11 cellular contexts compared by ENCODE assay signal in genomic region chr2:190891370-190891769, GRCh38. TPM values are rescaled to one million over a fixed set of nuclear protein-coding genes. Genes with fewer than 3 reads are reported as not detected.
DNase-seq lines count a peak whose midpoint lies in the region; ATAC-seq and TF ChIP-seq lines count a peak whose summit lies in the region.
"Had no signal": no experiment of that assay in that cellular context is flagged by ENCODE, and none has a peak within 500 bp of the region (broad histone marks: within the 10 kb centered on the region; RNA-seq: fewer than 3 reads in every experiment).

No MANE protein-coding gene starts in this region.

- no peak overlapping the region for H2BK12ac ChIP-seq in mesenchymal stem cell (ENCODE audit: low read length in 2 of 2)

- H3K18ac ChIP-seq in mesenchymal stem cell (ENCODE audit: low read depth in 1 of 2, low read length in 2 of 2): no peak overlapping the region

- intact Hi-C loops in activated CD4-positive, alpha-beta memory T cell treated with anti-CD3 and anti-CD28 coated beads for 36 hours (cut with micrococcal nuclease): no loop called here

- no peaks in the 10 kb centered on the region for H3K79me1 ChIP-seq in mesenchymal stem cell (replicated peaks; ENCODE audit: low read length, poor library complexity, severe bottlenecking)

- H3K27me3 ChIP-seq in OCI-LY3 (ENCODE audit: low read depth, low read length) (no peaks in the 10 kb centered on the region), skeletal muscle satellite cell (ENCODE audit: control insufficient read depth, insufficient read depth, low read length) (no peaks in the 10 kb centered on the region), mesenchymal stem cell (ENCODE audit: control insufficient read depth in 1 of 2, insufficient read depth in 1 of 2, low read length in 2 of 2) (no peaks in the 10 kb centered on the region)

- H3K4ac ChIP-seq in mesenchymal stem cell (ENCODE audit: low read depth in 1 of 2, low read length in 2 of 2): no peak overlapping the region

- peaks cover 34% of the 10 kb centered on the region for H3K36me3 ChIP-seq in OCI-LY3 (replicated peaks; ENCODE audit: low read depth, low read length)
- H3K36me3 ChIP-seq in skeletal muscle satellite cell (ENCODE audit: insufficient read depth, low read length): peaks cover 30% of the 10 kb centered on the region
- H3K36me3 ChIP-seq in mesenchymal stem cell (ENCODE audit: control insufficient read depth in 1 of 2, insufficient read depth in 2 of 2, low read depth in 1 of 2, low read length in 2 of 2): peaks cover 0 to 30% of the 10 kb centered on the region in 2 experiments

- no peak overlapping the region for H4K8ac ChIP-seq in mesenchymal stem cell (ENCODE audit: low read length)

- H3K4me3 ChIP-seq in OCI-LY3 (ENCODE audit: low read length) (peak overlapping the region; percentile 57), skeletal muscle satellite cell (ENCODE audit: low read length) (no peak overlapping the region), mesenchymal stem cell (ENCODE audit: insufficient read depth in 1 of 2, low read depth in 1 of 2, low read length in 2 of 2) (no peak overlapping the region)

- no peak overlapping the region for H3K23ac ChIP-seq in mesenchymal stem cell (ENCODE audit: low read length in 2 of 2)

- no peaks in the 10 kb centered on the region for H3K9me3 ChIP-seq in OCI-LY3 (ENCODE audit: insufficient read depth, low read length)
- no peaks in the 10 kb centered on the region for H3K9me3 ChIP-seq in skeletal muscle satellite cell (replicated peaks; ENCODE audit: low read length)
- no peaks in the 10 kb centered on the region for H3K9me3 ChIP-seq in mesenchymal stem cell (ENCODE audit: control insufficient read depth, low read length)

- H4K20me1 ChIP-seq in OCI-LY3 (ENCODE audit: insufficient read depth, low read length): peaks cover 78% of the 10 kb centered on the region

- H3K36me3 Mint-ChIP-seq in activated CD4-positive, alpha-beta memory T cell treated with anti-CD3 and anti-CD28 coated beads for 36 hours: peaks cover 27% of the 10 kb centered on the region
- peaks cover 42% of the 10 kb centered on the region for H3K36me3 Mint-ChIP-seq in activated CD4-positive, alpha-beta memory T cell treated with anti-CD3 and anti-CD28 coated beads, Interleukin-2, amount 10 ng/mL, durations not matched to agents 7 days and 5 days (ENCODE audit: low read depth)

- peaks cover 63% of the 10 kb centered on the region for H3K4me1 Mint-ChIP-seq in activated CD4-positive, alpha-beta memory T cell treated with anti-CD3 and anti-CD28 coated beads for 36 hours (ENCODE audit: low read depth)
- H3K4me1 Mint-ChIP-seq in activated CD4-positive, alpha-beta memory T cell treated with anti-CD3 and anti-CD28 coated beads, Interleukin-2, amount 10 ng/mL, durations not matched to agents 7 days and 5 days: peaks cover 55% of the 10 kb centered on the region

- peak overlapping the region; percentile 9 for H3K27ac Mint-ChIP-seq in activated CD4-positive, alpha-beta memory T cell treated with anti-CD3 and anti-CD28 coated beads for 36 hours
- no peak overlapping the region for H3K27ac Mint-ChIP-seq in activated CD4-positive, alpha-beta memory T cell treated with anti-CD3 and anti-CD28 coated beads, Interleukin-2, amount 10 ng/mL, durations not matched to agents 7 days and 5 days
- H3K27ac Mint-ChIP-seq: progenitor cell of endocrine pancreas had no signal

- no peak overlapping the region for H4K91ac ChIP-seq in mesenchymal stem cell (ENCODE audit: low read length)

- H3K4me1 ChIP-seq in OCI-LY3 (ENCODE audit: low read length): peaks cover 64% of the 10 kb centered on the region
- H3K4me1 ChIP-seq in skeletal muscle satellite cell (ENCODE audit: control insufficient read depth, insufficient read depth, low read length): peaks cover 29% of the 10 kb centered on the region
- H3K4me1 ChIP-seq in mesenchymal stem cell (ENCODE audit: control insufficient read depth, insufficient read depth, low read depth, low read length): no peaks in the 10 kb centered on the region

- peak overlapping the region; percentile 52 for H3K9ac ChIP-seq in OCI-LY3 (ENCODE audit: low read length)
- H3K9ac ChIP-seq in skeletal muscle satellite cell (ENCODE audit: low read depth, low read length): peak overlapping the region; percentile 17
- no peak overlapping the region for H3K9ac ChIP-seq in mesenchymal stem cell (ENCODE audit: low read length)

- no peak overlapping the region for H2BK120ac ChIP-seq in mesenchymal stem cell (ENCODE audit: low read depth, low read length)

- DNase-seq in activated CD4-positive, alpha-beta memory T cell treated with anti-CD3 and anti-CD28 coated beads for 36 hours: no peak
- DNase-seq in activated CD4-positive, alpha-beta memory T cell treated with anti-CD3 and anti-CD28 coated beads, Interleukin-2, amount 10 ng/mL, durations not matched to agents 7 days and 5 days: no peak
- no peak for DNase-seq in HT-29 (ENCODE audit: low spot score)
- no peak for DNase-seq in mesenchymal stem cell
- DNase-seq in NCI-H1436 (lab: John Stamatoyannopoulos, UW): no peak
- DNase-seq: NCI-H524 treated with DMSO at 0.1 percent for 48 hours, trophoblast cell had no signal

- H3K79me2 ChIP-seq in OCI-LY3 (ENCODE audit: low read length): peaks cover 100% of the 10 kb centered on the region

- H2BK15ac ChIP-seq in mesenchymal stem cell (ENCODE audit: low read depth, poor library complexity, severe bottlenecking): no peak overlapping the region

- CTCF ChIA-PET in activated CD4-positive, alpha-beta memory T cell treated with anti-CD3 and anti-CD28 coated beads for 36 hours (lab: Charles Lee): no interaction called here
- CTCF ChIA-PET in activated CD4-positive, alpha-beta memory T cell treated with anti-CD3 and anti-CD28 coated beads, Interleukin-2, amount 10 ng/mL, durations not matched to agents 7 days and 5 days (lab: Charles Lee): interaction anchor here (1.0 to 1.4 kb wide), 2 partner anchors 8 to 41 kb away, joined by 3 to 4 read pairs; no protein-coding TSS in a partner anchor

- ATAC-seq in HG02678 (IDR thresholded peaks at IDR 0.05; ENCODE audit: unreplicated experiment): peak; percentile 58

- H3K14ac ChIP-seq in mesenchymal stem cell (ENCODE audit: low read length in 2 of 2): no peak overlapping the region

- H3K27me3 Mint-ChIP-seq in activated CD4-positive, alpha-beta memory T cell treated with anti-CD3 and anti-CD28 coated beads for 36 hours: no peaks in the 10 kb centered on the region
- H3K27me3 Mint-ChIP-seq in activated CD4-positive, alpha-beta memory T cell treated with anti-CD3 and anti-CD28 coated beads, Interleukin-2, amount 10 ng/mL, durations not matched to agents 7 days and 5 days: no peaks in the 10 kb centered on the region
- H3K27me3 Mint-ChIP-seq: progenitor cell of endocrine pancreas had no signal

- H3K27ac ChIP-seq in OCI-LY3 (ENCODE audit: low read length): peak overlapping the region; percentile 79
- H3K27ac ChIP-seq in mesenchymal stem cell (ENCODE audit: low read length, poor library complexity, severe bottlenecking): no peak overlapping the region

- no peak overlapping the region for H2AFZ ChIP-seq in OCI-LY3 (ENCODE audit: low read depth, low read length)
- H2AFZ ChIP-seq in mesenchymal stem cell (ENCODE audit: low read depth, low read length): no peak overlapping the region

- TF ChIP-seq CTCF in OCI-LY3 (IDR thresholded peaks at IDR 0.05; ENCODE audit: low read depth, low read length): no peak

- H3K9me3 Mint-ChIP-seq in activated CD4-positive, alpha-beta memory T cell treated with anti-CD3 and anti-CD28 coated beads for 36 hours: no peaks in the 10 kb centered on the region
- no peaks in the 10 kb centered on the region for H3K9me3 Mint-ChIP-seq in activated CD4-positive, alpha-beta memory T cell treated with anti-CD3 and anti-CD28 coated beads, Interleukin-2, amount 10 ng/mL, durations not matched to agents 7 days and 5 days

- no peak overlapping the region for H2BK5ac ChIP-seq in mesenchymal stem cell (ENCODE audit: low read depth, low read length, poor library complexity, severe bottlenecking)

- POLR2A ChIA-PET in activated CD4-positive, alpha-beta memory T cell treated with anti-CD3 and anti-CD28 coated beads for 36 hours (lab: Charles Lee): no interaction called here
- POLR2A ChIA-PET in activated CD4-positive, alpha-beta memory T cell treated with anti-CD3 and anti-CD28 coated beads, Interleukin-2, amount 10 ng/mL, durations not matched to agents 7 days and 5 days (lab: Charles Lee): interaction anchor here (1.2 to 7.6 kb wide), 2 partner anchors 10 to 51 kb away, joined by 3 to 85 read pairs; partner anchors contain the start of gene GLS

- H2AK5ac ChIP-seq in mesenchymal stem cell (ENCODE audit: low read length, severe bottlenecking): no peak overlapping the region

- no peak overlapping the region for H3K4me3 Mint-ChIP-seq in activated CD4-positive, alpha-beta memory T cell treated with anti-CD3 and anti-CD28 coated beads for 36 hours
- no peak overlapping the region for H3K4me3 Mint-ChIP-seq in activated CD4-positive, alpha-beta memory T cell treated with anti-CD3 and anti-CD28 coated beads, Interleukin-2, amount 10 ng/mL, durations not matched to agents 7 days and 5 days

- H3K4me2 ChIP-seq in OCI-LY3 (ENCODE audit: low read length): peak overlapping the region; percentile 69
- no peak overlapping the region for H3K4me2 ChIP-seq in skeletal muscle satellite cell (ENCODE audit: low read length)
- no peak overlapping the region for H3K4me2 ChIP-seq in mesenchymal stem cell (ENCODE audit: low read length, poor library complexity, severe bottlenecking)

RNA-seq across cellular contexts. Expression of gene GLS, which starts 10.7 kb away (rescaled TPM):
- total RNA-seq in activated CD4-positive, alpha-beta memory T cell treated with anti-CD3 and anti-CD28 coated beads for 36 hours: 100 to 1,000 TPM; 209 to 210 TPM
- total RNA-seq in activated CD4-positive, alpha-beta memory T cell treated with anti-CD3 and anti-CD28 coated beads, Interleukin-2, amount 10 ng/mL, durations not matched to agents 7 days and 5 days: 100 to 1,000 TPM; 146 to 150 TPM
- total RNA-seq in skeletal muscle satellite cell (2012; rRNA removed): 112 and 116 TPM in 2 replicates
- total RNA-seq in HT-29 (2014; rRNA removed; shearing (Covaris generic)): 25.2 and 27.7 TPM in 2 replicates
- polyA plus RNA-seq in mesenchymal stem cell (2013, experiment 1 of 2): 33.6 TPM
- 34.7 TPM for polyA plus RNA-seq in mesenchymal stem cell (2013, experiment 2 of 2)
